ENCODE assay signal across 1 cellular context in the genomic region with DNA sequence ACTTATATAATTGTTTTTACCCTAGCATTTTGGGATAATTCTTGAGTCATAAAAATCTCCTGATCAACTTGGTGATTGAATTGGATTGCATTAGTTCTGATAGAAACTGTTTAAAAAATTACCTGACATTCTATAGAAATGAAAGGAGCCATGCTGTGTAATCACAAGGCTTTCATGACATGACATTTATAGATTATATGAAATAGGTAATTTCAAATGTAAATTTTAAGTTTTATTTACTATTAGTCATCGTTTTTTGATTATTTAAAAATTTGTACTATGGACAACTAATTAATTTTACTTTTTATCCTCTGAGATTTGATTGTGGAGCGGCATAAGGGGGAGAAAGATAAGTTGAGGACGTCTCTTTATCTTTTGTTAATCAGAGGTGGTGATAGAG.
A peak's percentile ranks its signal among the peaks of the same experiment; 100 is the strongest.
TF ChIP-seq lines count a peak whose summit lies in the region.

No MANE protein-coding gene starts in this region.

TF ChIP-seq in K562, 482 proteins besides CTCF, POLR2A, EP300 and RAD21 (continued from another document):
- TF ChIP-seq, protein P1, sequence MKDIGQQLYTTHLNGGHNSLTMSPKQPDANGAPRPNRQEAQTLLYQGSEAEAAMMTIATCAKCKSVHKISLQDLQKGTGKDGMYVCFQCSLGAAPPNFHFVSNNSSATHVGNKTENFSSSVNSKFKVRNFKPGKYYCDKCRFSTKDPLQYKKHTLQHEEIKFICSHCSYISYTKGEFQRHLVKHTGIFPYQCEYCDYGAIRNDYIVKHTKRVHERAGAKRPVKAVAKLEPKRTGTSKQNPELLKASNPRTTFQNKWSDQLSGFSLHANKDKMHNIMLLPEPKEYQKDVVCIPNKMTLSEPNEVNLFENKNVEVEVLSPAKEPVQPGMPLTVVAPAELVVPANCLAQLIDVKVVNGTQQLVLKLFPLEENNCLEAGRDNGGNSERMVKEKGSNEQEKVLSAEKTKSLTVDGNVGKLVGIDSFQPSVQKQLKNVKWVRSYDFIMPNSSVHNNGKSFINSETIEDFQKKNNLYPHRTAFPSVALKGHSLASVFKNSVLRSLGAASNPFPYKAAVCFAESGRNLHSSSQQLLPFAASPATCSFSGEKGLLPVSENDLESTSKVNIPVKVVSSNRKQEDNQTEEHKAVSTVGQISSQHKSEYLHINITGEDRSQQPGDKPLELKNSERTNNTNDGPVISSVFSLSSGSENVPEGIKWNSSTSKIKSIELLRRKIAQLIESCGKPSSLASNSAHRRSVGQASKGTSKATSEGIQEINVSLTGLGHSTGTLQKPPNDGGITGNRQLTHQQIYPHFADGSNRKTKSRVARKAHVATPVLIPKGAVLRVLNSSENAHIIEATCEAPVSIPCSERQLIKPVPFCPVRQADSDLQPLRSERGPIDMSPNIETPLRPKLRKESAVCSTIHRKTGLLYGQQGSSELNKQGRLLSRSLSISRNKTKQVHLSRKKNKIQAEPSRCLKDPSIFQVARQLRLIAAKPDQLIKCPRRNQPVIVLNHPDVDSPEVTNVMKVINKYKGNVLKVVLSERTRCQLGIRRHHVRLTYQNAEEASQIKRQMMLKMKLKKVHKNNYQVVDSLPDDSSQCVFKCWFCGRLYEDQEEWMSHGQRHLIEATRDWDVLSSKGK (CRISPR knock-in tag; IDR thresholded peaks at IDR 0.05): no peak
- no peak for TF ChIP-seq MTA2 (IDR thresholded peaks at IDR 0.05; ENCODE audit: low read depth)
- TF ChIP-seq ZNF316 (IDR thresholded peaks at IDR 0.05): peak; percentile 87
- no peak for TF ChIP-seq PHF8 (IDR thresholded peaks at IDR 0.05; ENCODE audit: borderline replicate concordance, low read length)
- no peak for TF ChIP-seq SP2 (IDR thresholded peaks at IDR 0.05; ENCODE audit: extremely low read depth, low read depth, low read length, poor library complexity, severe bottlenecking)
- no peak for TF ChIP-seq NBN (IDR thresholded peaks at IDR 0.05; ENCODE audit: low read depth)
- TF ChIP-seq, protein P2, sequence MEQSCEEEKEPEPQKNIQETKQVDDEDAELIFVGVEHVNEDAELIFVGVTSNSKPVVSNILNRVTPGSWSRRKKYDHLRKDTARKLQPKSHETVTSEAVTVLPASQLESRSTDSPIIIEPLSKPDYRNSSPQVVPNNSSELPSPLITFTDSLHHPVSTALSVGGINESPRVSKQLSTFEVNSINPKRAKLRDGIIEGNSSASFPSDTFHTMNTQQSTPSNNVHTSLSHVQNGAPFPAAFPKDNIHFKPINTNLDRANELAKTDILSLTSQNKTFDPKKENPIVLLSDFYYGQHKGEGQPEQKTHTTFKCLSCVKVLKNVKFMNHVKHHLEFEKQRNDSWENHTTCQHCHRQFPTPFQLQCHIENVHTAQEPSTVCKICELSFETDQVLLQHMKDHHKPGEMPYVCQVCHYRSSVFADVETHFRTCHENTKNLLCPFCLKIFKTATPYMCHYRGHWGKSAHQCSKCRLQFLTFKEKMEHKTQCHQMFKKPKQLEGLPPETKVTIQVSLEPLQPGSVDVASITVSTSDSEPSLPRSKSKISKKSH (CRISPR knock-in tag; IDR thresholded peaks at IDR 0.05): no peak
- TF ChIP-seq, protein P3, sequence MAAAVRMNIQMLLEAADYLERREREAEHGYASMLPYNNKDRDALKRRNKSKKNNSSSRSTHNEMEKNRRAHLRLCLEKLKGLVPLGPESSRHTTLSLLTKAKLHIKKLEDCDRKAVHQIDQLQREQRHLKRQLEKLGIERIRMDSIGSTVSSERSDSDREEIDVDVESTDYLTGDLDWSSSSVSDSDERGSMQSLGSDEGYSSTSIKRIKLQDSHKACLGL (CRISPR knock-in tag; IDR thresholded peaks at IDR 0.05; ENCODE audit: borderline replicate concordance, poor library complexity, severe bottlenecking): no peak
- TF ChIP-seq HDGF (IDR thresholded peaks at IDR 0.05): no peak
- TF ChIP-seq RBFOX2 (IDR thresholded peaks at IDR 0.05; ENCODE audit: low read depth, low read length): peak; percentile 44; the same call in 1 of the 2 replicates
